ENCODE assay signal across 7 cellular contexts in genomic region chr3:56928379-56929068, GRCh38.
DNase-seq lines count a peak whose midpoint lies in the region; ATAC-seq and TF ChIP-seq lines count a peak whose summit lies in the region.

No MANE protein-coding gene starts in this region.

- POLR2A ChIA-PET in HEK293 (lab: Yijun Ruan, JAX) = no interaction called here

- H3K27ac ChIP-seq in HEK293 (ENCODE audit: extremely low read depth, low read depth, low read length) (no peak overlapping the region), neuronal stem cell (replicated peaks; ENCODE audit: low read length) (no peak overlapping the region)

- H2BK12ac ChIP-seq in neuronal stem cell (ENCODE audit: low read length) = no peak overlapping the region

- H2AFZ ChIP-seq in neuronal stem cell (ENCODE audit: low read length) = peak overlapping the region; percentile 87

- H3K18ac ChIP-seq in neuronal stem cell (ENCODE audit: low read length) = peak overlapping the region; percentile 42

- H3K4ac ChIP-seq in neuronal stem cell (ENCODE audit: low read length) = no peak overlapping the region

- H4K8ac ChIP-seq in neuronal stem cell (ENCODE audit: low read depth, low read length) = no peak overlapping the region

- ATAC-seq in central memory CD8-positive, alpha-beta T cell (replicated peaks; ENCODE audit: extremely low read depth, poor library complexity, severe bottlenecking) = peak; percentile 69

- no peak overlapping the region for H4K91ac ChIP-seq in neuronal stem cell (ENCODE audit: low read depth, low read length, poor library complexity)

- H3K4me2 ChIP-seq in neuronal stem cell (ENCODE audit: insufficient read depth, low read length, poor library complexity, severe bottlenecking) = no peak overlapping the region

- CTCF ChIA-PET in HEK293 (lab: Yijun Ruan, JAX) = interaction anchor here (0.6 kb wide), 1 partner anchor 60 kb away, joined by 3 read pairs; no protein-coding TSS in a partner anchor

- H2BK5ac ChIP-seq in neuronal stem cell (ENCODE audit: low read length) = no peak overlapping the region

- H3K27me3 ChIP-seq in neuronal stem cell (ENCODE audit: control insufficient read depth in 3 of 3, insufficient read depth in 3 of 3, low read depth in 1 of 3, low read length in 3 of 3) = no peaks in the 10 kb centered on the region

- peaks cover 4% of the 10 kb centered on the region for H3K36me3 Mint-ChIP-seq in central memory CD8-positive, alpha-beta T cell (ENCODE audit: insufficient read depth)

- WGBS in neuronal stem cell (ENCODE audit: extremely low coverage in 2 of 2, insufficient read length in 2 of 2, insufficient replicate concordance in 1 of 2), 2 donors = no CpG with 5 or more reads among the region's 3 CpGs

- DNase-seq in NOMO-1 treated with dmso at 0.1 percent for 144 hours (lab: John Stamatoyannopoulos, UW; ENCODE audit: unreplicated experiment) = peak; percentile 34
- no peak for DNase-seq in central memory CD8-positive, alpha-beta T cell (ENCODE audit: low spot score in 2 of 2)
- no peak for DNase-seq in neuronal stem cell (ENCODE audit: low spot score)
- no peak for DNase-seq in RKO (ENCODE audit: low spot score)
- no peak for DNase-seq in stimulated activated CD4-positive, alpha-beta T cell treated with anti-CD3 and anti-CD28 coated beads, Interleukin-2, amount 100 ng/mL, for 24 hours
- DNase-seq in ecto neural progenitor cell (ENCODE audit: low spot score) = no peak

- H3K27me3 Mint-ChIP-seq in central memory CD8-positive, alpha-beta T cell = no peaks in the 10 kb centered on the region

- H3K14ac ChIP-seq in neuronal stem cell (ENCODE audit: low read length) = no peak overlapping the region

- H3K79me1 ChIP-seq in neuronal stem cell (ENCODE audit: low read depth, low read length) = no peaks in the 10 kb centered on the region

- H2BK120ac ChIP-seq in neuronal stem cell (ENCODE audit: low read depth, low read length) = no peak overlapping the region

- no peak overlapping the region for H3K9ac ChIP-seq in neuronal stem cell (ENCODE audit: low read depth, low read length, poor library complexity)

- H3K4me3 ChIP-seq in HEK293 (ENCODE audit: low read depth, low read length) (no peak overlapping the region), neuronal stem cell (ENCODE audit: low read length in 2 of 2) (no peak overlapping the region)

- no peaks in the 10 kb centered on the region for H3K36me3 ChIP-seq in HEK293 (ENCODE audit: control insufficient read depth in 2 of 2, insufficient read depth in 1 of 2, low read length in 2 of 2)
- no peaks in the 10 kb centered on the region for H3K36me3 ChIP-seq in neuronal stem cell (replicated peaks in 1 of 2; ENCODE audit: control insufficient read depth in 2 of 2, insufficient read depth in 2 of 2, low read length in 2 of 2)

- H3K23ac ChIP-seq in neuronal stem cell (ENCODE audit: low read depth, low read length, poor library complexity) = no peak overlapping the region

- H3K9me3 Mint-ChIP-seq in central memory CD8-positive, alpha-beta T cell = no peaks in the 10 kb centered on the region

- H3K4me3 Mint-ChIP-seq in central memory CD8-positive, alpha-beta T cell = peak overlapping the region; percentile 11

- no peak for TF ChIP-seq CTCF in HEK293 (tag by site-specific recombination; IDR thresholded peaks at IDR 0.05)

- no peak overlapping the region for H2AK5ac ChIP-seq in neuronal stem cell (ENCODE audit: low read depth, low read length)

- H3K4me1 ChIP-seq in HEK293 (ENCODE audit: control insufficient read depth, insufficient read depth, low read length) (peaks cover 8% of the 10 kb centered on the region; the same call in 1 of the 2 replicates), neuronal stem cell (ENCODE audit: control insufficient read depth in 2 of 2, insufficient read depth in 1 of 2, low read depth in 1 of 2, low read length in 2 of 2) (peaks cover 7 to 15% of the 10 kb centered on the region in 2 donors)

- H2BK15ac ChIP-seq in neuronal stem cell (ENCODE audit: low read length) = no peak overlapping the region

- H3K9me3 ChIP-seq in HEK293 (ENCODE audit: control insufficient read depth, insufficient read depth, low read depth, low read length) (no peaks in the 10 kb centered on the region), neuronal stem cell (replicated peaks in 1 of 2; ENCODE audit: control insufficient read depth in 2 of 2, insufficient read depth in 1 of 2, low read depth in 1 of 2, low read length in 2 of 2) (no peaks in the 10 kb centered on the region)

- peak overlapping the region; percentile 75 for H3K27ac Mint-ChIP-seq in central memory CD8-positive, alpha-beta T cell (ENCODE audit: low read depth)

- H3K4me1 Mint-ChIP-seq in central memory CD8-positive, alpha-beta T cell = peaks cover 36% of the 10 kb centered on the region

TF ChIP-seq in HEK293, 187 proteins besides CTCF, POLR2A, EP300 and RAD21:
- TF ChIP-seq ZNF571 (tag by site-specific recombination; IDR thresholded peaks at IDR 0.05) (no peak), GLIS1 (tag by site-specific recombination; IDR thresholded peaks at IDR 0.05) (peak; percentile 31; the same call in 1 of the 2 replicates), SP7 (tag by site-specific recombination; IDR thresholded peaks at IDR 0.05) (peak; percentile 17; the same call in 1 of the 2 replicates), ZBTB20 (tag by site-specific recombination; IDR thresholded peaks at IDR 0.05) (peak; percentile 80)
TF ChIP-seq in HEK293: peak in this region for 3.
